ENCODE assay signal across 27 cellular contexts in genomic region chr13:107138468-107138867, GRCh38.
DNase-seq lines count a peak whose midpoint lies in the region; FAIRE-seq and TF ChIP-seq lines count a peak whose summit lies in the region.
"Had no signal": no experiment of that assay in that cellular context is flagged by ENCODE, and none has a peak within 500 bp of the region (broad histone marks: within the 10 kb centered on the region; RNA-seq: fewer than 3 reads in every experiment).

No MANE protein-coding gene starts in this region.

- FAIRE-seq in GM12891 (lab: Jason Lieb, UNC), result no peak
- FAIRE-seq: A204.1, HepG2, keratinocyte, urothelium cell line had no signal

- no peaks in the 10 kb centered on the region for H3K27me3 ChIP-seq in mesendoderm (ENCODE audit: insufficient read depth, low read length, poor library complexity)
- H3K27me3 ChIP-seq: Peyer's patch had no signal

- no peak overlapping the region for H3K9ac ChIP-seq in mesendoderm (ENCODE audit: low read length)

- no peak overlapping the region for H2BK120ac ChIP-seq in mesendoderm (ENCODE audit: low read depth, low read length)

- in situ Hi-C loops in ACHN (cut with HindIII; ENCODE audit: low pct_ligation_motif_present, low pct_unique_long_range_greater_than_20kb, low sequenced_read_pairs), result no loop called here

- no peak overlapping the region for H2BK15ac ChIP-seq in mesendoderm (replicated peaks; ENCODE audit: low read depth)

- DNase-seq in NCI-H82 (lab: John Stamatoyannopoulos, UW) (peak; percentile 33), NCI-H82 treated with DMSO at 0.1 percent for 48 hours (lab: John Stamatoyannopoulos, UW; ENCODE audit: unreplicated experiment) (no peak), HT1080 (ENCODE audit: low read depth) (peak; percentile 15), cerebellar cortex (ENCODE audit: low spot score) (peak; percentile 85), mesendoderm (peak; percentile 53), ACHN (no peak), NCI-H69 (lab: John Stamatoyannopoulos, UW) (no peak), GM12891 (ENCODE audit: insufficient read length, low spot score) (no peak)
- DNase-seq: activated CD4-positive, CD25-positive, alpha-beta regulatory T cell treated with anti-CD3 and anti-CD28 coated beads, Interleukin-2, amount 50 U/mL, for 72 hours; activated naive CD4-positive, alpha-beta T cell treated with anti-CD3 and anti-CD28 coated beads for 36 hours; activated T-cell treated with anti-CD3 and anti-CD28 coated beads, Interleukin-2, amount 50 U/mL, for 48 hours; amygdala; DMS53; foreskin melanocyte; hypothalamus; mesenchymal stem cell; naive thymus-derived CD4-positive, alpha-beta T cell; NCI-H1436 treated with DMSO at 0.1 percent for 48 hours; NCI-H226; Peyer's patch; retina; T1000 had no signal

- H4K5ac ChIP-seq in mesendoderm (ENCODE audit: low read length), result no peak overlapping the region

- H3K18ac ChIP-seq in mesendoderm (ENCODE audit: low read length), result no peak overlapping the region

- no CpG with 5 or more reads among the region's 1 CpG for WGBS in mesendoderm (ENCODE audit: extremely low coverage, insufficient coverage, low lambda C conversion rate)

- no peak overlapping the region for H4K8ac ChIP-seq in mesendoderm (ENCODE audit: low read depth, low read length)

- no peaks in the 10 kb centered on the region for H3K4me1 ChIP-seq in mesendoderm (ENCODE audit: control insufficient read depth, low read depth, low read length)
- H3K4me1 ChIP-seq: HAP-1, Peyer's patch had no signal

- H2BK5ac ChIP-seq in mesendoderm (ENCODE audit: low read length), result no peak overlapping the region

- H3K79me1 ChIP-seq in mesendoderm (ENCODE audit: low read length), result no peaks in the 10 kb centered on the region

- no peak overlapping the region for H3K4me3 ChIP-seq in mesendoderm (ENCODE audit: low read length)
- H3K4me3 ChIP-seq: HAP-1, Peyer's patch had no signal

- H3K56ac ChIP-seq in mesendoderm (ENCODE audit: low read length), result no peak overlapping the region

- no peaks in the 10 kb centered on the region for H3K79me2 ChIP-seq in mesendoderm (ENCODE audit: control insufficient read depth, insufficient read depth, low read length)

- no peak overlapping the region for H3K4me2 ChIP-seq in mesendoderm (ENCODE audit: low read length)

- TF ChIP-seq POLR2A in GM12891 (IDR thresholded peaks at IDR 0.05; ENCODE audit: low read depth, low read length), result no peak

- H2AK5ac ChIP-seq in mesendoderm (ENCODE audit: low read length), result no peak overlapping the region

- H3K23ac ChIP-seq in mesendoderm (ENCODE audit: low read length), result no peak overlapping the region

- no peaks in the 10 kb centered on the region for H3K36me3 ChIP-seq in mesendoderm (ENCODE audit: control insufficient read depth, insufficient read depth, low read length)
- H3K36me3 ChIP-seq: HAP-1, Peyer's patch had no signal

- no peak overlapping the region for H3K4ac ChIP-seq in mesendoderm (ENCODE audit: low read depth, low read length)

- H3K27ac ChIP-seq in mesendoderm (ENCODE audit: low read depth, low read length), result no peak overlapping the region
- H3K27ac ChIP-seq: Peyer's patch had no signal

TF ChIP-seq in GM12891, 5 proteins besides CTCF, POLR2A, EP300 and RAD21:
- TF ChIP-seq POU2F2 (IDR thresholded peaks at IDR 0.05; ENCODE audit: low read depth, low read length), result no peak
- TF ChIP-seq TAF1 (IDR thresholded peaks at IDR 0.05; ENCODE audit: low read depth, low read length), result no peak
- TF ChIP-seq SPI1 (IDR thresholded peaks at IDR 0.05; ENCODE audit: low read depth, low read length), result no peak
- TF ChIP-seq POLR2AphosphoS5 (IDR thresholded peaks at IDR 0.05; ENCODE audit: low read depth, low read length), result no peak
- TF ChIP-seq PAX5 (IDR thresholded peaks at IDR 0.05; ENCODE audit: insufficient read depth, low read length, severe bottlenecking), result no peak

Comparison
In these comparisons a context has a peak if more than half of its experiments do, and no peak if none do; other contexts are left out.
1. DNase-seq: peak in NCI-H82 (single experiment), HT1080 (single experiment), cerebellar cortex (single experiment) and mesendoderm (single experiment); none in NCI-H82 treated with DMSO at 0.1 percent for 48 hours (single experiment), ACHN (single experiment), NCI-H69 (single experiment) and GM12891 (single experiment).